Comparison of ENCODE assay signal across 12 cellular contexts in genomic region chr17:2102931-2103398, GRCh38. TPM values are rescaled to one million over a fixed set of nuclear protein-coding genes. Genes with fewer than 3 reads are reported as not detected.
DNase-seq lines count a peak whose midpoint lies in the region; ATAC-seq and TF ChIP-seq lines count a peak whose summit lies in the region.
"Had no signal": no experiment of that assay in that cellular context is flagged by ENCODE, and none has a peak within 500 bp of the region (broad histone marks: within the 10 kb centered on the region; RNA-seq: fewer than 3 reads in every experiment).

No MANE protein-coding gene starts in this region.

- H3K27me3 Mint-ChIP-seq in activated T-cell treated with anti-CD3 and anti-CD28 coated beads, Interleukin-2, amount 50 U/mL, for 24 hours = no peaks in the 10 kb centered on the region
- H3K27me3 Mint-ChIP-seq in endodermal cell (ENCODE audit: insufficient read depth) = no peaks in the 10 kb centered on the region
- H3K27me3 Mint-ChIP-seq: stimulated activated naive CD8-positive, alpha-beta T cell treated with anti-CD3 and anti-CD28 coated beads, Interleukin-15, amount 100 ng/mL, for 72 hours had no signal

- no peaks in the 10 kb centered on the region for H3K9me3 Mint-ChIP-seq in activated T-cell treated with anti-CD3 and anti-CD28 coated beads, Interleukin-2, amount 50 U/mL, for 24 hours
- no peaks in the 10 kb centered on the region for H3K9me3 Mint-ChIP-seq in endodermal cell
- H3K9me3 Mint-ChIP-seq: stimulated activated naive CD8-positive, alpha-beta T cell treated with anti-CD3 and anti-CD28 coated beads, Interleukin-15, amount 100 ng/mL, for 72 hours had no signal

- no peak for TF ChIP-seq POLR2A in thyroid gland (IDR thresholded peaks at IDR 0.05)

- no peak for DNase-seq in activated T-cell treated with anti-CD3 and anti-CD28 coated beads, Interleukin-2, amount 50 U/mL, for 24 hours
- no peak for DNase-seq in activated T-cell treated with anti-CD3 and anti-CD28 coated beads, Interleukin-2, amount 50 U/mL, for 1 hour
- DNase-seq in fibroblast of pulmonary artery (ENCODE audit: low read depth) = peak; percentile 80
- peak; percentile 28 to 43 for DNase-seq in thyroid gland
- DNase-seq in NCI-H2171 (lab: John Stamatoyannopoulos, UW) = no peak
- DNase-seq in endodermal cell = no peak
- DNase-seq: NCI-H146; posterior cingulate gyrus; stimulated activated CD4-positive, alpha-beta T cell treated with anti-CD3 and anti-CD28 coated beads, Interleukin-4, amount 100 ng/mL, for 1 hour; stimulated activated naive CD8-positive, alpha-beta T cell treated with anti-CD3 and anti-CD28 coated beads, Interleukin-15, amount 100 ng/mL, for 72 hours had no signal

- no peak overlapping the region for H3K4me3 ChIP-seq in fibroblast of pulmonary artery (replicated peaks; ENCODE audit: low read depth, low read length)
- H3K4me3 ChIP-seq in thyroid gland (replicated peaks in 1 of 3) = no peak overlapping the region
- no peak overlapping the region for H3K4me3 ChIP-seq in endodermal cell (ENCODE audit: low read length)

- intact Hi-C loops in thyroid gland (cut with DNase I) = no loop called here

- H3K27ac Mint-ChIP-seq in activated T-cell treated with anti-CD3 and anti-CD28 coated beads, Interleukin-2, amount 50 U/mL, for 24 hours = peak overlapping the region; percentile 15
- H3K27ac Mint-ChIP-seq in endodermal cell = no peak overlapping the region

- H3K36me3 Mint-ChIP-seq in activated T-cell treated with anti-CD3 and anti-CD28 coated beads, Interleukin-2, amount 50 U/mL, for 24 hours (ENCODE audit: low read depth) = peaks cover 30% of the 10 kb centered on the region
- peaks cover 33% of the 10 kb centered on the region for H3K36me3 Mint-ChIP-seq in endodermal cell (ENCODE audit: low read depth)

- no peak overlapping the region for H3K4me3 Mint-ChIP-seq in activated T-cell treated with anti-CD3 and anti-CD28 coated beads, Interleukin-2, amount 50 U/mL, for 24 hours
- H3K4me3 Mint-ChIP-seq in endodermal cell = no peak overlapping the region
- H3K4me3 Mint-ChIP-seq: stimulated activated naive CD8-positive, alpha-beta T cell treated with anti-CD3 and anti-CD28 coated beads, Interleukin-15, amount 100 ng/mL, for 72 hours had no signal

- H3K36me3 ChIP-seq in thyroid gland = no peaks in the 10 kb centered on the region
- H3K36me3 ChIP-seq in endodermal cell (ENCODE audit: control insufficient read depth, insufficient read depth, low read length) = peaks cover 35% of the 10 kb centered on the region

- WGBS in thyroid gland, 2 donors = 9 to 28% methylated on average over 2 of the region's 2 CpGs
- 89 to 94% methylated on average over 1 to 2 of the region's 2 CpGs for WGBS in endodermal cell (ENCODE audit: insufficient coverage in 1 of 2, insufficient read length in 1 of 2), 2 experiments

- H3K27ac ChIP-seq in thyroid gland = peak overlapping the region; percentile 69 to 88 (median 70)
- no peak overlapping the region for H3K27ac ChIP-seq in endodermal cell (ENCODE audit: low read depth, low read length)

- H3K4me1 Mint-ChIP-seq in activated T-cell treated with anti-CD3 and anti-CD28 coated beads, Interleukin-2, amount 50 U/mL, for 24 hours (ENCODE audit: low read depth) = peaks cover 36% of the 10 kb centered on the region
- H3K4me1 Mint-ChIP-seq in endodermal cell = peaks cover 7% of the 10 kb centered on the region

- H3K4me1 ChIP-seq in thyroid gland = peaks cover 42 to 61% of the 10 kb centered on the region in 2 donors
- H3K4me1 ChIP-seq in endodermal cell (ENCODE audit: control insufficient read depth, insufficient read depth, low read length) = no peaks in the 10 kb centered on the region

- H3K9ac ChIP-seq in endodermal cell (ENCODE audit: extremely low read depth, low read length, poor library complexity, severe bottlenecking) = no peak overlapping the region

- no peak for TF ChIP-seq CTCF in fibroblast of pulmonary artery (IDR thresholded peaks at IDR 0.05; ENCODE audit: low read length, missing control alignments)
- TF ChIP-seq CTCF in thyroid gland (IDR thresholded peaks at IDR 0.05) = no peak
- no peak for TF ChIP-seq CTCF in endodermal cell (conservative IDR thresholded peaks at IDR 0.05)

- H3K27me3 ChIP-seq in thyroid gland = no peaks in the 10 kb centered on the region
- H3K27me3 ChIP-seq in endodermal cell (ENCODE audit: control insufficient read depth, insufficient read depth, low read length, poor library complexity, severe bottlenecking) = no peaks in the 10 kb centered on the region

- no peaks in the 10 kb centered on the region for H3K9me3 ChIP-seq in thyroid gland
- H3K9me3 ChIP-seq in endodermal cell (ENCODE audit: control insufficient read depth, low read length) = no peaks in the 10 kb centered on the region

- ATAC-seq in SK-N-SH treated with all-trans-retinoic acid at 6 μM for 48 hours (peak; percentile 88), GM21447 (IDR thresholded peaks at IDR 0.05; ENCODE audit: unreplicated experiment) (no peak)
- ATAC-seq: stimulated activated naive CD8-positive, alpha-beta T cell treated with anti-CD3 and anti-CD28 coated beads, Interleukin-15, amount 100 ng/mL, for 72 hours had no signal

TF ChIP-seq in SK-N-SH treated with all-trans-retinoic acid at 6 μM for 48 hours, 23 proteins besides CTCF, POLR2A, EP300 and RAD21:
- TF ChIP-seq ISL1 (CRISPR knock-in tag; IDR thresholded peaks at IDR 0.05) = peak; percentile 79
- TF ChIP-seq TCF4 (CRISPR knock-in tag; IDR thresholded peaks at IDR 0.05; ENCODE audit: borderline replicate concordance) = peak; percentile 53; the same call in 1 of the 2 replicates
- no peak for TF ChIP-seq ZNF8 (CRISPR knock-in tag; IDR thresholded peaks at IDR 0.05)
- TF ChIP-seq RARB (CRISPR knock-in tag; IDR thresholded peaks at IDR 0.05) = no peak
- TF ChIP-seq ZFP30 (CRISPR knock-in tag; IDR thresholded peaks at IDR 0.05) = no peak
- TF ChIP-seq CREB5 (CRISPR knock-in tag; IDR thresholded peaks at IDR 0.05; ENCODE audit: low read depth) = no peak
- no peak for TF ChIP-seq GLIS3 (CRISPR knock-in tag; IDR thresholded peaks at IDR 0.05)
- TF ChIP-seq TOX (CRISPR knock-in tag; IDR thresholded peaks at IDR 0.05; ENCODE audit: borderline replicate concordance) = peak; percentile 7; the same call in 1 of the 2 replicates
- TF ChIP-seq BACH2 (CRISPR knock-in tag; IDR thresholded peaks at IDR 0.05; ENCODE audit: borderline replicate concordance) = no peak
- no peak for TF ChIP-seq ZC3H10 (CRISPR knock-in tag; IDR thresholded peaks at IDR 0.05)
- TF ChIP-seq SNAI2 (CRISPR knock-in tag; IDR thresholded peaks at IDR 0.05) = no peak
- TF ChIP-seq TSHZ2 (CRISPR knock-in tag; IDR thresholded peaks at IDR 0.05) = peak; percentile 66; the same call in 1 of the 2 replicates
- TF ChIP-seq PATZ1 (CRISPR knock-in tag; IDR thresholded peaks at IDR 0.05; ENCODE audit: borderline replicate concordance) = peak; percentile 42; the same call in 1 of the 2 replicates
- no peak for TF ChIP-seq ZNF70 (CRISPR knock-in tag; IDR thresholded peaks at IDR 0.05)

RNA-seq across cellular contexts. Expression of gene HIC1, which starts 48.1 kb away (rescaled TPM):
- total RNA-seq in thyroid gland (10 to 100 TPM; 13.3 to 23.2 (median 18.3) TPM), endodermal cell (under 1 TPM; 0.13 to 0.57 TPM)
- 0.64 TPM for polyA plus RNA-seq in endodermal cell (2013, experiment 1 of 2)
- polyA plus RNA-seq in endodermal cell (2013, experiment 2 of 2) = 0.21 TPM

Comparison
In these comparisons a context has a peak if more than half of its experiments do, and no peak if none do; other contexts are left out.
1. DNase-seq: peak in fibroblast of pulmonary artery (single experiment) and thyroid gland (2 of 2); none in activated T-cell treated with anti-CD3 and anti-CD28 coated beads, Interleukin-2, amount 50 U/mL, for 24 hours (single experiment), activated T-cell treated with anti-CD3 and anti-CD28 coated beads, Interleukin-2, amount 50 U/mL, for 1 hour (single experiment), NCI-H2171 (single experiment) and endodermal cell (single experiment).
2. RNA of gene HIC1, which starts 48.1 kb away (total RNA-seq): 13.3 to 23.2 TPM in thyroid gland; 0.13 to 0.57 TPM in endodermal cell; every median in the first group is over 4 times any median in the second.